Comparison of ENCODE assay signal across 18 cellular contexts in the genomic region with DNA sequence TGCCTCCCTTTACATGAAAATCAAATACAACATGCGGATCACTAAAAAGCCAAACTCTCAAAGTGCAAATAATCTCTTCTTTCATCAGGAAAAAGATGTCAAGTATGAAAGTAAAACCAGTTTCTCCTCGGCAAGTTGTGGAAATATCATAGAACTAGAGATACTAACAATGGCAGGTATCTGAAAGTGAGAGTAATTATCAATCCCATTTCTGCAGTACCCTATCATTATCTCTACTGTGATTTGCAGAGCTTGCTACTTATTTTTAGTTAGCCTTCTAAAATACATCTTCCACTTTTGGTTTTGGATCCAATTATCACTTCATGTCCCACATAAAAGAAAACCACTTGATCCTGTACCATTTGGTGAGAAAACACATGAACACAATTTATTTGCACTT. TPM values are rescaled to one million over a fixed set of nuclear protein-coding genes. Genes with fewer than 3 reads are reported as not detected.
DNase-seq lines count a peak whose midpoint lies in the region; ATAC-seq, FAIRE-seq and TF ChIP-seq lines count a peak whose summit lies in the region.
"Had no signal": no experiment of that assay in that cellular context is flagged by ENCODE, and none has a peak within 500 bp of the region (broad histone marks: within the 10 kb centered on the region; RNA-seq: fewer than 3 reads in every experiment).

No MANE protein-coding gene starts in this region.

- H3K4me1 Mint-ChIP-seq in activated CD4-positive, alpha-beta memory T cell treated with anti-CD3 and anti-CD28 coated beads for 36 hours (ENCODE audit: low read depth): peaks cover 54% of the 10 kb centered on the region
- H3K4me1 Mint-ChIP-seq in activated CD4-positive, alpha-beta memory T cell treated with anti-CD3 and anti-CD28 coated beads, Interleukin-2, amount 10 ng/mL, durations not matched to agents 7 days and 5 days: peaks cover 50% of the 10 kb centered on the region
- H3K4me1 Mint-ChIP-seq in activated naive CD8-positive, alpha-beta T cell treated with anti-CD3 and anti-CD28 coated beads for 36 hours: peaks cover 47% of the 10 kb centered on the region
- peaks cover 23 to 69% (median 51%) of the 10 kb centered on the region in 4 donors for H3K4me1 Mint-ChIP-seq in naive thymus-derived CD8-positive, alpha-beta T cell

- POLR2A ChIA-PET in activated CD4-positive, alpha-beta memory T cell treated with anti-CD3 and anti-CD28 coated beads for 36 hours (lab: Charles Lee): no interaction called here
- POLR2A ChIA-PET in activated CD4-positive, alpha-beta memory T cell treated with anti-CD3 and anti-CD28 coated beads, Interleukin-2, amount 10 ng/mL, durations not matched to agents 7 days and 5 days (lab: Charles Lee): interaction anchor here (0.6 to 1.7 kb wide), 3 partner anchors 9 to 613 kb away, joined by 3 to 5 read pairs (median 3); no protein-coding TSS in a partner anchor
- POLR2A ChIA-PET in naive thymus-derived CD8-positive, alpha-beta T cell (lab: Charles Lee): no interaction called here

- no peaks in the 10 kb centered on the region for H3K27me3 ChIP-seq in dorsolateral prefrontal cortex
- H3K27me3 ChIP-seq: SJSA1 had no signal

- TF ChIP-seq CTCF in dorsolateral prefrontal cortex (IDR thresholded peaks at IDR 0.05 in 54 of 56, conservative IDR thresholded peaks at IDR 0.05 in 2 of 56; ENCODE audit: low read depth in 1 of 56, partially characterized antibody in 56 of 56): no peak

- peak overlapping the region; percentile 1 for H3K27ac Mint-ChIP-seq in activated CD4-positive, alpha-beta memory T cell treated with anti-CD3 and anti-CD28 coated beads for 36 hours
- H3K27ac Mint-ChIP-seq in activated CD4-positive, alpha-beta memory T cell treated with anti-CD3 and anti-CD28 coated beads, Interleukin-2, amount 10 ng/mL, durations not matched to agents 7 days and 5 days: no peak overlapping the region
- H3K27ac Mint-ChIP-seq in activated naive CD8-positive, alpha-beta T cell treated with anti-CD3 and anti-CD28 coated beads for 36 hours: peak overlapping the region; percentile 23
- peak overlapping the region in 3 of 10 donors; percentile 27 to 70 (median 57) for H3K27ac Mint-ChIP-seq in naive thymus-derived CD8-positive, alpha-beta T cell
- H3K27ac Mint-ChIP-seq: dendritic cell treated with granulocyte-macrophage colony-stimulating factor and Interleukin-4, amounts not matched to agents 40 ng/mL and 50 ng/mL, for 4 days had no signal

- CTCF ChIA-PET in activated CD4-positive, alpha-beta memory T cell treated with anti-CD3 and anti-CD28 coated beads for 36 hours (lab: Charles Lee): interaction anchor here (0.7 to 1.0 kb wide), 2 partner anchors 10 to 60 kb away, joined by 4 to 7 read pairs; no protein-coding TSS in a partner anchor
- CTCF ChIA-PET in activated CD4-positive, alpha-beta memory T cell treated with anti-CD3 and anti-CD28 coated beads, Interleukin-2, amount 10 ng/mL, durations not matched to agents 7 days and 5 days (lab: Charles Lee): interaction anchor here (1.0 to 3.9 kb wide), 2 partner anchors 10 to 12 kb away, joined by 3 to 12 read pairs; no protein-coding TSS in a partner anchor

- H3K36me3 Mint-ChIP-seq in activated CD4-positive, alpha-beta memory T cell treated with anti-CD3 and anti-CD28 coated beads for 36 hours: peaks cover 10% of the 10 kb centered on the region
- peaks cover 17% of the 10 kb centered on the region for H3K36me3 Mint-ChIP-seq in activated CD4-positive, alpha-beta memory T cell treated with anti-CD3 and anti-CD28 coated beads, Interleukin-2, amount 10 ng/mL, durations not matched to agents 7 days and 5 days (ENCODE audit: low read depth)
- H3K36me3 Mint-ChIP-seq in activated naive CD8-positive, alpha-beta T cell treated with anti-CD3 and anti-CD28 coated beads for 36 hours: peaks cover 12% of the 10 kb centered on the region
- H3K36me3 Mint-ChIP-seq in naive thymus-derived CD8-positive, alpha-beta T cell: peaks cover 0 to 5% (median 0%) of the 10 kb centered on the region in 3 donors

- no peak for ATAC-seq in naive thymus-derived CD8-positive, alpha-beta T cell
- ATAC-seq in HG02759 (IDR thresholded peaks at IDR 0.05; ENCODE audit: unreplicated experiment): no peak
- ATAC-seq: HCT116 had no signal

- no peaks in the 10 kb centered on the region for H3K27me3 Mint-ChIP-seq in activated CD4-positive, alpha-beta memory T cell treated with anti-CD3 and anti-CD28 coated beads for 36 hours
- peaks cover 1% of the 10 kb centered on the region for H3K27me3 Mint-ChIP-seq in activated CD4-positive, alpha-beta memory T cell treated with anti-CD3 and anti-CD28 coated beads, Interleukin-2, amount 10 ng/mL, durations not matched to agents 7 days and 5 days
- H3K27me3 Mint-ChIP-seq in activated naive CD8-positive, alpha-beta T cell treated with anti-CD3 and anti-CD28 coated beads for 36 hours: no peaks in the 10 kb centered on the region
- no peaks in the 10 kb centered on the region for H3K27me3 Mint-ChIP-seq in naive thymus-derived CD8-positive, alpha-beta T cell
- H3K27me3 Mint-ChIP-seq: dendritic cell treated with granulocyte-macrophage colony-stimulating factor and Interleukin-4, amounts not matched to agents 40 ng/mL and 50 ng/mL, for 4 days had no signal

- DNase-seq in activated CD4-positive, alpha-beta memory T cell treated with anti-CD3 and anti-CD28 coated beads for 36 hours: no peak
- no peak for DNase-seq in activated CD4-positive, alpha-beta memory T cell treated with anti-CD3 and anti-CD28 coated beads, Interleukin-2, amount 10 ng/mL, durations not matched to agents 7 days and 5 days
- no peak for DNase-seq in GM18507 (ENCODE audit: extremely low spot score, insufficient read length, low read depth)
- DNase-seq in activated naive CD8-positive, alpha-beta T cell treated with anti-CD3 and anti-CD28 coated beads for 36 hours: no peak
- DNase-seq in naive thymus-derived CD8-positive, alpha-beta T cell: no peak
- DNase-seq in dorsolateral prefrontal cortex: no peak
- DNase-seq in occipital lobe (lab: John Stamatoyannopoulos, UW): no peak
- DNase-seq: EL; foreskin fibroblast; NCI-H1092; NCI-H526 treated with DMSO at 0.1 percent for 48 hours; retina; stimulated activated CD4-positive, alpha-beta T cell treated with anti-CD3 and anti-CD28 coated beads, Interleukin-4, amount 100 ng/mL, for 24 hours; stimulated activated naive CD4-positive, alpha-beta T cell treated with Interleukin-2 at 50 U/mL for 16 hours had no signal

- peak overlapping the region; percentile 35 for H3K4me3 Mint-ChIP-seq in activated CD4-positive, alpha-beta memory T cell treated with anti-CD3 and anti-CD28 coated beads for 36 hours
- H3K4me3 Mint-ChIP-seq in activated CD4-positive, alpha-beta memory T cell treated with anti-CD3 and anti-CD28 coated beads, Interleukin-2, amount 10 ng/mL, durations not matched to agents 7 days and 5 days: no peak overlapping the region
- H3K4me3 Mint-ChIP-seq in activated naive CD8-positive, alpha-beta T cell treated with anti-CD3 and anti-CD28 coated beads for 36 hours: peak overlapping the region; percentile 59
- peak overlapping the region in 7 of 10 donors; percentile 2 to 51 (median 27) for H3K4me3 Mint-ChIP-seq in naive thymus-derived CD8-positive, alpha-beta T cell
- H3K4me3 Mint-ChIP-seq: dendritic cell treated with granulocyte-macrophage colony-stimulating factor and Interleukin-4, amounts not matched to agents 40 ng/mL and 50 ng/mL, for 4 days had no signal

- peak overlapping the region in 12 of 59 donors; percentile 4 to 26 (median 9) for H3K4me3 ChIP-seq in dorsolateral prefrontal cortex
- H3K4me3 ChIP-seq: SJSA1 had no signal

- peak; percentile 46 for FAIRE-seq in GM18507 (lab: Jason Lieb, UNC)

- intact Hi-C loops in activated CD4-positive, alpha-beta memory T cell treated with anti-CD3 and anti-CD28 coated beads for 36 hours (cut with micrococcal nuclease): no loop called here
- intact Hi-C loops in dorsolateral prefrontal cortex (cut with DNase I): no loop called here

- no peaks in the 10 kb centered on the region for H3K9me3 Mint-ChIP-seq in activated CD4-positive, alpha-beta memory T cell treated with anti-CD3 and anti-CD28 coated beads for 36 hours
- H3K9me3 Mint-ChIP-seq in activated CD4-positive, alpha-beta memory T cell treated with anti-CD3 and anti-CD28 coated beads, Interleukin-2, amount 10 ng/mL, durations not matched to agents 7 days and 5 days: no peaks in the 10 kb centered on the region
- H3K9me3 Mint-ChIP-seq in activated naive CD8-positive, alpha-beta T cell treated with anti-CD3 and anti-CD28 coated beads for 36 hours: no peaks in the 10 kb centered on the region
- no peaks in the 10 kb centered on the region for H3K9me3 Mint-ChIP-seq in naive thymus-derived CD8-positive, alpha-beta T cell
- H3K9me3 Mint-ChIP-seq: dendritic cell treated with granulocyte-macrophage colony-stimulating factor and Interleukin-4, amounts not matched to agents 40 ng/mL and 50 ng/mL, for 4 days had no signal

- H3K27ac ChIP-seq in dorsolateral prefrontal cortex: peak overlapping the region in 10 of 59 donors; percentile 1 to 37 (median 20)
- H3K27ac ChIP-seq: SJSA1 had no signal

RNA-seq across cellular contexts. Expression of gene TP53BP2, which starts 3.0 kb away (rescaled TPM):
- 10 to 100 TPM; 56.0 to 58.7 TPM for total RNA-seq in activated CD4-positive, alpha-beta memory T cell treated with anti-CD3 and anti-CD28 coated beads for 36 hours
- total RNA-seq in activated CD4-positive, alpha-beta memory T cell treated with anti-CD3 and anti-CD28 coated beads, Interleukin-2, amount 10 ng/mL, durations not matched to agents 7 days and 5 days: 10 to 100 TPM; 34.4 to 36.0 TPM
- 10 to 100 TPM; 34.7 to 35.2 TPM for total RNA-seq in activated naive CD8-positive, alpha-beta T cell treated with anti-CD3 and anti-CD28 coated beads for 36 hours
- total RNA-seq in naive thymus-derived CD8-positive, alpha-beta T cell: 10 to 100 TPM; 35.9 to 46.2 TPM
- 10 to 100 TPM in 1 of 3 donors, 1 to 10 TPM in 2; 7.4 to 10.8 (median 9.3) TPM for polyA plus RNA-seq in naive thymus-derived CD8-positive, alpha-beta T cell
- total RNA-seq in dorsolateral prefrontal cortex (100 to 1,000 TPM in 5 of 120 experiments, 10 to 100 TPM in 115; 32.0 to 134 (median 60.9) TPM), occipital lobe (36.3 TPM)
